8 cellular contexts compared by ENCODE assay signal in genomic region chr15:98865397-98866339, GRCh38.
A peak's percentile ranks its signal among the peaks of the same experiment; 100 is the strongest.
DNase-seq lines count a peak whose midpoint lies in the region; ATAC-seq and TF ChIP-seq lines count a peak whose summit lies in the region.

No MANE protein-coding gene starts in this region.

- no peaks in the 10 kb centered on the region for H3K9me3 Mint-ChIP-seq in activated CD4-positive, alpha-beta T cell treated with anti-CD3 and anti-CD28 coated beads, Interleukin-2, amount 10 ng/mL, durations not matched to agents 24 days and 14 days

- peak overlapping the region; percentile 79 for H3K27ac ChIP-seq in lower lobe of right lung

- no peaks in the 10 kb centered on the region for H3K9me3 ChIP-seq in lower lobe of right lung

- intact Hi-C loops in activated CD4-positive, alpha-beta T cell treated with anti-CD3 and anti-CD28 coated beads, Interleukin-2, amount 10 ng/mL, durations not matched to agents 24 days and 14 days (cut with micrococcal nuclease): loop anchor here (1.0 to 5.0 kb wide), 2 partner anchors 12 to 192 kb away; no protein-coding TSS in a partner anchor
- intact Hi-C loops in lower lobe of right lung (cut with DNase I): no loop called here

- H3K27me3 Mint-ChIP-seq in activated CD4-positive, alpha-beta T cell treated with anti-CD3 and anti-CD28 coated beads, Interleukin-2, amount 10 ng/mL, durations not matched to agents 24 days and 14 days: no peaks in the 10 kb centered on the region

- no peak for TF ChIP-seq CTCF in GM13977 (IDR thresholded peaks at IDR 0.05; ENCODE audit: extremely low read depth, insufficient read depth, missing control alignments)
- no peak for TF ChIP-seq CTCF in lower lobe of right lung (IDR thresholded peaks at IDR 0.05)

- ATAC-seq in HG02870 (IDR thresholded peaks at IDR 0.05; ENCODE audit: unreplicated experiment): peak; percentile 90
- peak; percentile 93 to 96 for ATAC-seq in lower lobe of right lung

- no peaks in the 10 kb centered on the region for H3K27me3 ChIP-seq in lower lobe of right lung (ENCODE audit: low read depth)

- no peaks in the 10 kb centered on the region for H3K36me3 ChIP-seq in lower lobe of right lung

- no peaks in the 10 kb centered on the region for H3K36me3 Mint-ChIP-seq in activated CD4-positive, alpha-beta T cell treated with anti-CD3 and anti-CD28 coated beads, Interleukin-2, amount 10 ng/mL, durations not matched to agents 24 days and 14 days (ENCODE audit: low read depth)

- peak overlapping the region; percentile 87 for H3K4me3 Mint-ChIP-seq in activated CD4-positive, alpha-beta T cell treated with anti-CD3 and anti-CD28 coated beads, Interleukin-2, amount 10 ng/mL, durations not matched to agents 24 days and 14 days

- peak overlapping the region; percentile 61 for H3K4me3 ChIP-seq in lower lobe of right lung

- DNase-seq in GM13977 (ENCODE audit: low spot score): peak; percentile 70
- peak; percentile 48 for DNase-seq in NCI-H2107 treated with DMSO at 0.1 percent for 48 hours (lab: John Stamatoyannopoulos, UW; ENCODE audit: unreplicated experiment)
- DNase-seq in activated CD4-positive, alpha-beta T cell treated with anti-CD3 and anti-CD28 coated beads, Interleukin-2, amount 10 ng/mL, durations not matched to agents 24 days and 14 days: peak; percentile 91
- peak; percentile 63 for DNase-seq in dedifferentiated amniotic fluid mesenchymal stem cell (ENCODE audit: extremely low spot score)
- DNase-seq in lower lobe of right lung: peak; percentile 86
- DNase-seq in stimulated activated CD8-positive, alpha-beta memory T cell treated with anti-CD3 and anti-CD28 coated beads, Interleukin-12 subunit alpha, Interleukin-12 subunit beta, amount 100 ng/mL, for 4 hours (ENCODE audit: low read depth): peak; percentile 57
- DNase-seq in NCI-H82 treated with DMSO at 0.1 percent for 48 hours (lab: John Stamatoyannopoulos, UW; ENCODE audit: unreplicated experiment): no peak

- H3K4me1 Mint-ChIP-seq in activated CD4-positive, alpha-beta T cell treated with anti-CD3 and anti-CD28 coated beads, Interleukin-2, amount 10 ng/mL, durations not matched to agents 24 days and 14 days: peaks cover 34% of the 10 kb centered on the region

- peak overlapping the region; percentile 93 for H3K27ac Mint-ChIP-seq in activated CD4-positive, alpha-beta T cell treated with anti-CD3 and anti-CD28 coated beads, Interleukin-2, amount 10 ng/mL, durations not matched to agents 24 days and 14 days

- in situ Hi-C loops in GM13977 (cut with MboI; ENCODE audit: low pct_unique_long_range_greater_than_20kb, low sequenced_read_pairs, unreplicated experiment): no loop called here

- peaks cover 10% of the 10 kb centered on the region for H3K4me1 ChIP-seq in lower lobe of right lung
